Comparison of ENCODE assay signal across 1 cellular context in the genomic region with DNA sequence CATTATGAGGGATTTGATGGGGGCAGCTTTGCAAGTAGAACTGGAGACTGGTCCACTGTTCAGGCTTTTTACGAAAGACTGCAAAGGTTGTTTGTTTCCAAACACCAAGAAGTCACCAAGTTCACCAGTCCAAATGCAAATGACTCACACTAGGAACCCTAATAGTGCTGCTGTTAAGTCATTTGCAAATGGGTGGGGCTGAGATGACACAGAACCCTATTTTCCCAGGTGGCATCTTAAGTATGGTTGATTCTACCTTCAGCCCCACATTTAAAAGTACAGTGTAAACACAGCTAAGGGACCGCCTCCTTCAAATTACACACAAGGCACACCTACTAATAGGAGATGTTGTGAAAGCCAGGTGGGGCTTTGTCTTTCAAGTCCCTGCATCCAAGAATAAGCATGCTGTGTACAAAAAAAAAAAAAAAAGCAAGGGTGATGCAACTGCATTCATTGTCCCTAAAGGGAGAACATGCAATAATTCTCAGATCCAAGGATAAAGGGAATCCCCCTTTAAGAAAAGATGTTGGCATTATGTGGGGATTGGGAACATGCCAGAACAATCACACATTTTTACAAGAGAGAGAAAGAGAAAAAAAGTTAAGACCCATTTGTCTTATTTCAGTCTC.
TF ChIP-seq lines count a peak whose summit lies in the region.

No MANE protein-coding gene starts in this region.

TF ChIP-seq in IMR-90, 13 proteins besides CTCF, POLR2A, EP300 and RAD21:
- TF ChIP-seq NFE2L2 (IDR thresholded peaks at IDR 0.05; ENCODE audit: low read depth, low read length) (no peak), CEBPB (IDR thresholded peaks at IDR 0.05; ENCODE audit: low read depth, low read length) (peak; percentile 68; the same call in 1 of the 2 replicates), BHLHE40 (IDR thresholded peaks at IDR 0.05; ENCODE audit: low read depth, low read length) (no peak), RCOR1 (IDR thresholded peaks at IDR 0.05; ENCODE audit: insufficient replicate concordance, low read length) (no peak)
- TF ChIP-seq, protein P1, sequence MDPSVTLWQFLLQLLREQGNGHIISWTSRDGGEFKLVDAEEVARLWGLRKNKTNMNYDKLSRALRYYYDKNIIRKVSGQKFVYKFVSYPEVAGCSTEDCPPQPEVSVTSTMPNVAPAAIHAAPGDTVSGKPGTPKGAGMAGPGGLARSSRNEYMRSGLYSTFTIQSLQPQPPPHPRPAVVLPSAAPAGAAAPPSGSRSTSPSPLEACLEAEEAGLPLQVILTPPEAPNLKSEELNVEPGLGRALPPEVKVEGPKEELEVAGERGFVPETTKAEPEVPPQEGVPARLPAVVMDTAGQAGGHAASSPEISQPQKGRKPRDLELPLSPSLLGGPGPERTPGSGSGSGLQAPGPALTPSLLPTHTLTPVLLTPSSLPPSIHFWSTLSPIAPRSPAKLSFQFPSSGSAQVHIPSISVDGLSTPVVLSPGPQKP (IDR thresholded peaks at IDR 0.05; ENCODE audit: borderline replicate concordance, low read depth, low read length): no peak
- TF ChIP-seq, protein P2, sequence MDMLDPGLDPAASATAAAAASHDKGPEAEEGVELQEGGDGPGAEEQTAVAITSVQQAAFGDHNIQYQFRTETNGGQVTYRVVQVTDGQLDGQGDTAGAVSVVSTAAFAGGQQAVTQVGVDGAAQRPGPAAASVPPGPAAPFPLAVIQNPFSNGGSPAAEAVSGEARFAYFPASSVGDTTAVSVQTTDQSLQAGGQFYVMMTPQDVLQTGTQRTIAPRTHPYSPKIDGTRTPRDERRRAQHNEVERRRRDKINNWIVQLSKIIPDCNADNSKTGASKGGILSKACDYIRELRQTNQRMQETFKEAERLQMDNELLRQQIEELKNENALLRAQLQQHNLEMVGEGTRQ (IDR thresholded peaks at IDR 0.05; ENCODE audit: low read depth, low read length): no peak
TF ChIP-seq in IMR-90: peak in this region for 1.
